In genomic region chr5:172093559-172093958, GRCh38 we compare ENCODE assay signal across 18 cellular contexts.
"Had no signal": no experiment of that assay in that cellular context is flagged by ENCODE, and none has a peak within 500 bp of the region (broad histone marks: within the 10 kb centered on the region; RNA-seq: fewer than 3 reads in every experiment).

No MANE protein-coding gene starts in this region.

- H3K4me3 Mint-ChIP-seq: mesothelial cell of epicardium, nephron progenitor cell had no signal

- H3K9me3 Mint-ChIP-seq: mesothelial cell of epicardium, nephron progenitor cell had no signal

- H3K27me3 ChIP-seq: esophagus squamous epithelium, right lobe of liver, spleen, stomach, testis had no signal

- FAIRE-seq: astrocyte, bronchial epithelial cell had no signal

- H3K4me3 ChIP-seq: esophagus squamous epithelium, lower lobe of right lung, right lobe of liver, SK-N-MC, spleen, stomach, testis had no signal

- H3K4me1 ChIP-seq: esophagus squamous epithelium, lower lobe of right lung, right lobe of liver had no signal

- DNase-seq: activated CD4-positive, alpha-beta T cell treated with anti-CD3 and anti-CD28 coated beads, Interleukin-2, amount 50 U/mL, for 4 hours; activated naive CD4-positive, alpha-beta T cell treated with Interleukin-2 at 50 U/mL for 16 hours; activated T-cell treated with anti-CD3 and anti-CD28 coated beads, Interleukin-2, amount 50 U/mL, for 48 hours; esophagus squamous epithelium; lower lobe of right lung; nephron progenitor cell; spleen; stimulated activated CD4-positive, alpha-beta T cell treated with anti-CD3 and anti-CD28 coated beads, Interleukin-1b, Interleukin-23, amount 100 ng/mL, for 48 hours; stomach; T-helper 9 cell had no signal

- ATAC-seq: activated CD4-positive, CD25-positive, alpha-beta regulatory T cell treated with anti-CD3 and anti-CD28 coated beads, Interleukin-2, amount 50 U/mL, for 24 hours; right lobe of liver had no signal

- H3K27ac Mint-ChIP-seq: mesothelial cell of epicardium, nephron progenitor cell, progenitor cell of endocrine pancreas had no signal

- H3K27me3 Mint-ChIP-seq: progenitor cell of endocrine pancreas had no signal

- H3K9me3 ChIP-seq: esophagus squamous epithelium, lower lobe of right lung, right lobe of liver, spleen, stomach, testis had no signal

- H3K27ac ChIP-seq: esophagus squamous epithelium, lower lobe of right lung, right lobe of liver, SK-N-MC, stomach, testis had no signal
